ENCODE assay signal across 10 cellular contexts in the genomic region with DNA sequence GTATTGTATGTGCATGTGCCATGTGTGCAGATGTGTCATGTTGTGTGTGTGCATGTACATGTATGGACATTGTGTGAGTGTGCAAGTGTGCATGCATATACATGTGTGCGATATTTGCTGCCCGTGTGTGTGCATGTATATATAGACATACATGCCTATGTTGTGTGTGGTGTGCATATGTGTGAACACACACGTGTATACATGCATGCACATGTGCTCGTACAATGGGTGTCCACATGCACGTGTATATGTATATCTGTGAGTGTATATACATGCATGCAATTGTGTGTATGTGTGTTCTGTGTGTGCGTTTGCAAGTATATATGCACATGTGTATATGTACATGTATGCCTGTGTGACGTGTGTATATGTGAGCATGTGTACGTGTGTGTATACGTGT. TPM values are rescaled to one million over a fixed set of nuclear protein-coding genes. Genes with fewer than 3 reads are reported as not detected.
"Had no signal": no experiment of that assay in that cellular context is flagged by ENCODE, and none has a peak within 500 bp of the region (broad histone marks: within the 10 kb centered on the region; RNA-seq: fewer than 3 reads in every experiment).

No MANE protein-coding gene starts in this region.

- H3K4me2 ChIP-seq: KMS-11 had no signal

- ATAC-seq: HCT116 had no signal

- H3K36me3 ChIP-seq: HAP-1 had no signal

- H3K9ac ChIP-seq: KMS-11 had no signal

- H3K4me1 Mint-ChIP-seq: IgD-negative memory B cell had no signal

- DNase-seq: GOT3, H7, KBM-7 had no signal

- H3K9me3 Mint-ChIP-seq: IgD-negative memory B cell had no signal

- H3K36me3 Mint-ChIP-seq: IgD-negative memory B cell had no signal

- H3K27ac ChIP-seq: HL-60, KMS-11 had no signal

- H3K4me3 Mint-ChIP-seq: IgD-negative memory B cell had no signal

- H3K4me3 ChIP-seq: HAP-1 had no signal

- H3K9me3 ChIP-seq: HAP-1 had no signal

- H3K4me1 ChIP-seq: HAP-1 had no signal

RNA-seq across cellular contexts. Expression of a gene that starts 3.0 kb away (rescaled TPM):
- total RNA-seq: H4, H7, HT1080 had no signal
- polyA plus RNA-seq: IgD-negative memory B cell had no signal

RNA-seq across cellular contexts. Expression of a gene that starts 20.8 kb away (rescaled TPM):
- total RNA-seq: H4, HT1080 had no signal
- polyA plus RNA-seq: IgD-negative memory B cell had no signal
